Comparison of ENCODE assay signal across 13 cellular contexts in the genomic region with DNA sequence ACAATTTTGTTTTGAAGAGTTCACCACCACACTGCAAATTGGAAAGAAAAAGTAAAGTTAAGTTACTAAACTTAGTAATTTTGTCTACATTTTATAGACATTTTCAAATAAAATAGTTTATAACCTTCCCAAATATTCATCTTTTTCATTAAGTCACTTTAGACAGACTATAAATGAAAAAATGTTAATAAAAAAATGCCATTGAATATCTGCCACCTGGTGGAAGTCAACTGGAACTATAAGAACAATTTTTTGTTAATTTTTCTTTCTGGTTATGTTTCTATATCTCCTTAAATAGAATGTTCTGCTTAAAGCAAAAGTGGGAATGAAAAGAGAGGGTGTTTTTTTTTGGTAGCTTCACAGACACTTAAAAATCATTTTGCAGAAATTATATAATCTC.
DNase-seq lines count a peak whose midpoint lies in the region; ATAC-seq and TF ChIP-seq lines count a peak whose summit lies in the region.
"Had no signal": no experiment of that assay in that cellular context is flagged by ENCODE, and none has a peak within 500 bp of the region (broad histone marks: within the 10 kb centered on the region; RNA-seq: fewer than 3 reads in every experiment).

No MANE protein-coding gene starts in this region.

- H3K4me3 Mint-ChIP-seq in activated CD4-positive, alpha-beta T cell treated with anti-CD3 and anti-CD28 coated beads for 36 hours = no peak overlapping the region
- H3K4me3 Mint-ChIP-seq in activated naive CD8-positive, alpha-beta T cell treated with anti-CD3 and anti-CD28 coated beads, Interleukin-2, amount 50 U/mL, for 24 hours = no peak overlapping the region
- H3K4me3 Mint-ChIP-seq: activated T-cell treated with anti-CD3 and anti-CD28 coated beads, Interleukin-2, amount 50 U/mL, for 72 hours had no signal

- intact Hi-C loops in activated CD4-positive, alpha-beta T cell treated with anti-CD3 and anti-CD28 coated beads for 36 hours (cut with DNase I, micrococcal nuclease) = no loop called here

- H3K27me3 ChIP-seq in Karpas-422 (ENCODE audit: low read length) (no peaks in the 10 kb centered on the region), kidney epithelial cell (ENCODE audit: control insufficient read depth, insufficient read depth, low read length) (no peaks in the 10 kb centered on the region)
- H3K27me3 ChIP-seq: sigmoid colon had no signal

- ATAC-seq in activated CD4-positive, alpha-beta T cell treated with anti-CD3 and anti-CD28 coated beads for 36 hours = no peak
- ATAC-seq in activated naive CD8-positive, alpha-beta T cell treated with anti-CD3 and anti-CD28 coated beads, Interleukin-2, amount 50 U/mL, for 24 hours = no peak
- ATAC-seq: activated T-cell treated with anti-CD3 and anti-CD28 coated beads, Interleukin-2, amount 50 U/mL, for 72 hours had no signal

- H3K9ac ChIP-seq in Karpas-422 (ENCODE audit: low read length) = no peak overlapping the region

- H3K79me2 ChIP-seq in Karpas-422 (ENCODE audit: low read length) = no peaks in the 10 kb centered on the region

- peaks cover 9% of the 10 kb centered on the region for H3K9me3 ChIP-seq in Karpas-422 (ENCODE audit: low read length)
- H3K9me3 ChIP-seq: sigmoid colon had no signal

- H3K4me1 Mint-ChIP-seq in activated CD4-positive, alpha-beta T cell treated with anti-CD3 and anti-CD28 coated beads for 36 hours = no peaks in the 10 kb centered on the region
- H3K4me1 Mint-ChIP-seq in activated naive CD8-positive, alpha-beta T cell treated with anti-CD3 and anti-CD28 coated beads, Interleukin-2, amount 50 U/mL, for 24 hours = no peaks in the 10 kb centered on the region

- H3K36me3 Mint-ChIP-seq in activated CD4-positive, alpha-beta T cell treated with anti-CD3 and anti-CD28 coated beads for 36 hours (ENCODE audit: low read depth) = no peaks in the 10 kb centered on the region
- H3K36me3 Mint-ChIP-seq in activated naive CD8-positive, alpha-beta T cell treated with anti-CD3 and anti-CD28 coated beads, Interleukin-2, amount 50 U/mL, for 24 hours (ENCODE audit: low read depth) = no peaks in the 10 kb centered on the region

- H3K4me3 ChIP-seq in Karpas-422 (ENCODE audit: low read length) (no peak overlapping the region), astrocyte of the cerebellum (ENCODE audit: low read depth, low read length) (no peak overlapping the region), kidney epithelial cell (ENCODE audit: low read depth, low read length) (no peak overlapping the region)
- H3K4me3 ChIP-seq: coronary artery, sigmoid colon had no signal

- H3K27ac ChIP-seq in Karpas-422 (ENCODE audit: low read length) = no peak overlapping the region
- H3K27ac ChIP-seq: coronary artery, sigmoid colon had no signal

- peaks cover 2% of the 10 kb centered on the region for H3K9me3 Mint-ChIP-seq in activated CD4-positive, alpha-beta T cell treated with anti-CD3 and anti-CD28 coated beads for 36 hours (ENCODE audit: low read depth)
- peaks cover 12% of the 10 kb centered on the region for H3K9me3 Mint-ChIP-seq in activated naive CD8-positive, alpha-beta T cell treated with anti-CD3 and anti-CD28 coated beads, Interleukin-2, amount 50 U/mL, for 24 hours

- in situ Hi-C loops in astrocyte of the cerebellum (cut with HindIII; ENCODE audit: low sequenced_read_pairs) = no loop called here

- H2AFZ ChIP-seq in Karpas-422 (ENCODE audit: low read length) = no peak overlapping the region

- no peaks in the 10 kb centered on the region for H3K27me3 Mint-ChIP-seq in activated CD4-positive, alpha-beta T cell treated with anti-CD3 and anti-CD28 coated beads for 36 hours
- no peaks in the 10 kb centered on the region for H3K27me3 Mint-ChIP-seq in activated naive CD8-positive, alpha-beta T cell treated with anti-CD3 and anti-CD28 coated beads, Interleukin-2, amount 50 U/mL, for 24 hours

- POLR2A ChIA-PET in activated CD4-positive, alpha-beta T cell treated with anti-CD3 and anti-CD28 coated beads for 36 hours (lab: Charles Lee) = no interaction called here

- H3K4me2 ChIP-seq in Karpas-422 (ENCODE audit: low read depth, low read length, poor library complexity, severe bottlenecking) = no peak overlapping the region

- H3K4me1 ChIP-seq in Karpas-422 (ENCODE audit: low read length) = peaks cover 4% of the 10 kb centered on the region; the same call in 1 of the 2 replicates
- H3K4me1 ChIP-seq: sigmoid colon had no signal

- CTCF ChIA-PET in activated CD4-positive, alpha-beta T cell treated with anti-CD3 and anti-CD28 coated beads for 36 hours (lab: Charles Lee) = no interaction called here

- H3K36me3 ChIP-seq in Karpas-422 (ENCODE audit: insufficient read depth, low read length) (no peaks in the 10 kb centered on the region), kidney epithelial cell (ENCODE audit: control insufficient read depth, insufficient read depth, low read length) (no peaks in the 10 kb centered on the region)
- H3K36me3 ChIP-seq: sigmoid colon had no signal

- H3K9me2 ChIP-seq in Karpas-422 (replicated peaks; ENCODE audit: insufficient read depth, low read length) = no peaks in the 10 kb centered on the region

- no peaks in the 10 kb centered on the region for H4K20me1 ChIP-seq in Karpas-422 (ENCODE audit: insufficient read depth, low read depth, low read length)

- peak; percentile 20 for DNase-seq in COLO829 (ENCODE audit: low spot score)
- DNase-seq in Karpas-422 = peak; percentile 62
- DNase-seq in astrocyte of the cerebellum (ENCODE audit: low read depth) = peak; percentile 8
- DNase-seq in kidney epithelial cell (ENCODE audit: low read depth) = no peak
- no peak for DNase-seq in activated CD4-positive, alpha-beta T cell treated with anti-CD3 and anti-CD28 coated beads for 36 hours
- DNase-seq in NCI-H1436 treated with DMSO at 0.1 percent for 48 hours (lab: John Stamatoyannopoulos, UW) = no peak
- no peak for DNase-seq in activated naive CD8-positive, alpha-beta T cell treated with anti-CD3 and anti-CD28 coated beads, Interleukin-2, amount 50 U/mL, for 24 hours
- DNase-seq: activated CD4-positive, CD25-positive, alpha-beta regulatory T cell; activated T-cell treated with anti-CD3 and anti-CD28 coated beads, Interleukin-2, amount 50 U/mL, for 72 hours; EL; NCI-H187; sigmoid colon had no signal

- TF ChIP-seq CTCF in astrocyte of the cerebellum (IDR thresholded peaks at IDR 0.05; ENCODE audit: low read depth, low read length, missing control alignments) (no peak), kidney epithelial cell (IDR thresholded peaks at IDR 0.05; ENCODE audit: insufficient read depth, low read length, poor library complexity, severe bottlenecking) (peak; percentile 28)

- H3K27ac Mint-ChIP-seq in activated CD4-positive, alpha-beta T cell treated with anti-CD3 and anti-CD28 coated beads for 36 hours = no peak overlapping the region
- no peak overlapping the region for H3K27ac Mint-ChIP-seq in activated naive CD8-positive, alpha-beta T cell treated with anti-CD3 and anti-CD28 coated beads, Interleukin-2, amount 50 U/mL, for 24 hours
- H3K27ac Mint-ChIP-seq: activated T-cell treated with anti-CD3 and anti-CD28 coated beads, Interleukin-2, amount 50 U/mL, for 72 hours had no signal

Comparison
In these comparisons a context has a peak if more than half of its experiments do, and no peak if none do; other contexts are left out.
1. DNase-seq: peak in COLO829 (single experiment), Karpas-422 (single experiment) and astrocyte of the cerebellum (single experiment); none in kidney epithelial cell (single experiment), activated CD4-positive, alpha-beta T cell treated with anti-CD3 and anti-CD28 coated beads for 36 hours (single experiment), NCI-H1436 treated with DMSO at 0.1 percent for 48 hours (single experiment) and activated naive CD8-positive, alpha-beta T cell treated with anti-CD3 and anti-CD28 coated beads, Interleukin-2, amount 50 U/mL, for 24 hours (single experiment).